Comparison of ENCODE assay signal across 8 cellular contexts in genomic region chr2:203683932-203684556, GRCh38. TPM values are rescaled to one million over a fixed set of nuclear protein-coding genes. Genes with fewer than 3 reads are reported as not detected.
DNase-seq lines count a peak whose midpoint lies in the region; ATAC-seq, FAIRE-seq and TF ChIP-seq lines count a peak whose summit lies in the region.

No MANE protein-coding gene starts in this region.

- H2BK12ac ChIP-seq in H1 (ENCODE audit: low read depth, low read length): no peak overlapping the region

- no peaks in the 10 kb centered on the region; the same call in 1 of the 2 replicates for H3K23me2 ChIP-seq in H1 (ENCODE audit: low read depth, low read length)

- no peak overlapping the region for H3K9ac ChIP-seq in H1 (replicated peaks in 1 of 4; ENCODE audit: extremely low read depth in 1 of 4, low read depth in 3 of 4, low read length in 3 of 4)

- H4K20me1 ChIP-seq in H1 (replicated peaks in 1 of 2; ENCODE audit: control insufficient read depth in 1 of 2, insufficient read depth in 2 of 2, low read length in 2 of 2): no peaks in the 10 kb centered on the region

- no peak for TF ChIP-seq RAD21 in H1 (IDR thresholded peaks at IDR 0.05 in 1 of 2, conservative IDR thresholded peaks at IDR 0.05 in 1 of 2; ENCODE audit: low read depth in 2 of 2, low read length in 2 of 2)

- no peak overlapping the region for H2BK20ac ChIP-seq in H1 (ENCODE audit: low read length)

- no peak overlapping the region for H2AK5ac ChIP-seq in H1 (ENCODE audit: low read depth, low read length)

- FAIRE-seq in HTR-8/SVneo (lab: Jason Lieb, UNC) (no peak), H1 (lab: Jason Lieb, UNC) (no peak)

- H4K91ac ChIP-seq in H1 (replicated peaks; ENCODE audit: insufficient read length, low read length): no peak overlapping the region

- H4K8ac ChIP-seq in H1 (ENCODE audit: extremely low read depth, insufficient read depth, low read length): no peak overlapping the region

- no peak overlapping the region for H3K4me2 ChIP-seq in H1 (ENCODE audit: insufficient read depth in 1 of 2, low read depth in 2 of 2, low read length in 2 of 2)

- TF ChIP-seq POLR2A in H1 (IDR thresholded peaks at IDR 0.05; ENCODE audit: control extremely low read depth in 1 of 2, low read depth in 2 of 2, low read length in 2 of 2) (no peak), testis (IDR thresholded peaks at IDR 0.05) (no peak)

- H3K36me3 ChIP-seq in H1 (ENCODE audit: control insufficient read depth in 2 of 4, insufficient read depth in 4 of 4, low read length in 3 of 4) (no peaks in the 10 kb centered on the region), testis (ENCODE audit: low read depth, missing control alignments) (no peaks in the 10 kb centered on the region)

- no peak overlapping the region for H3K14ac ChIP-seq in H1 (ENCODE audit: insufficient read length)

- H3K4me3 ChIP-seq in H1 (ENCODE audit: extremely low read depth in 1 of 4, insufficient read depth in 2 of 4, low read depth in 3 of 4, low read length in 4 of 4): no peak overlapping the region
- no peak overlapping the region for H3K4me3 ChIP-seq in skeletal muscle cell (ENCODE audit: low read depth, low read length)
- no peak overlapping the region for H3K4me3 ChIP-seq in testis

- CTCF ChIA-PET in H1 (lab: Charles Lee; ENCODE audit: partially characterized antibody): interaction anchor here (0.6 kb wide), 1 partner anchor 190 kb away, joined by 4 read pairs; no protein-coding TSS in a partner anchor

- H3K27ac ChIP-seq in H1 (ENCODE audit: low read depth, low read length): no peak overlapping the region
- peak overlapping the region in 1 of 2 donors; percentile 68 for H3K27ac ChIP-seq in testis

- H3K4me1 ChIP-seq in H1 (replicated peaks in 1 of 4; ENCODE audit: control insufficient read depth in 3 of 4, insufficient read depth in 4 of 4, low read length in 3 of 4) (no peaks in the 10 kb centered on the region), testis (peaks cover 15% of the 10 kb centered on the region)

- no peak overlapping the region for H2BK5ac ChIP-seq in H1 (ENCODE audit: low read depth, low read length)

- H3K27me3 ChIP-seq in H1 (replicated peaks in 1 of 4; ENCODE audit: control insufficient read depth in 3 of 4, extremely low read depth in 1 of 4, insufficient read depth in 3 of 4, low read length in 3 of 4) (no peaks in the 10 kb centered on the region), testis (no peaks in the 10 kb centered on the region)

- no peak for TF ChIP-seq EP300 in H1 (IDR thresholded peaks at IDR 0.05; ENCODE audit: borderline replicate concordance in 1 of 2, low read depth in 2 of 2, low read length in 2 of 2)

- TF ChIP-seq CTCF in GM13977 (IDR thresholded peaks at IDR 0.05; ENCODE audit: extremely low read depth, insufficient read depth, missing control alignments) (no peak), H1 (IDR thresholded peaks at IDR 0.05; ENCODE audit: control extremely low read depth in 1 of 3, insufficient read depth in 1 of 3, low read depth in 1 of 3, low read length in 3 of 3) (no peak), testis (IDR thresholded peaks at IDR 0.05) (no peak)

- H2AFZ ChIP-seq in H1 (ENCODE audit: low read length): peak overlapping the region; percentile 38; the same call in 1 of the 2 replicates

- H3K4ac ChIP-seq in H1 (replicated peaks; ENCODE audit: insufficient read length, low read depth, low read length): no peak overlapping the region

- intact Hi-C loops in testis (cut with DNase I; ENCODE audit: low total_unique reads): no loop called here

- no peak overlapping the region for H3K18ac ChIP-seq in H1 (ENCODE audit: extremely low read depth, low read length)

- H4K5ac ChIP-seq in H1 (ENCODE audit: insufficient read length, low read depth, low read length): no peak overlapping the region

- ATAC-seq in GM21528 (IDR thresholded peaks at IDR 0.05; ENCODE audit: low FRiP score, unreplicated experiment): peak; percentile 59

- no peaks in the 10 kb centered on the region for H3K79me2 ChIP-seq in H1 (ENCODE audit: control insufficient read depth in 1 of 2, insufficient read depth in 2 of 2, low read length in 2 of 2)

- H2BK15ac ChIP-seq in H1 (ENCODE audit: low read length): no peak overlapping the region

- DNase-seq in GM13977 (ENCODE audit: low spot score) (peak; percentile 59), HTR-8/SVneo (ENCODE audit: insufficient read length, low spot score) (peak; percentile 23), H1 (ENCODE audit: low read depth in 1 of 2, low spot score in 2 of 2) (no peak), skeletal muscle cell (ENCODE audit: low read depth) (peak; percentile 83), amygdala (lab: John Stamatoyannopoulos, UW) (no peak), hippocampal formation (lab: John Stamatoyannopoulos, UW) (no peak), testis (no peak)

- no peak overlapping the region for H3K23ac ChIP-seq in H1 (ENCODE audit: insufficient read length)

- WGBS in H1 (ENCODE audit: extremely low coverage in 1 of 2, insufficient coverage in 1 of 2, insufficient read length in 1 of 2, insufficient replicate concordance in 2 of 2, low coverage in 1 of 2, low lambda C conversion rate in 2 of 2, missing lambda C conversion rate in 1 of 2), 2 experiments: 80% methylated on average over 1 of the region's 1 CpG; no CpG with 5 or more reads in 1 of the 2 experiments
- WGBS in testis, 2 donors: 72 to 92% methylated on average over 1 of the region's 1 CpG

- H3K79me1 ChIP-seq in H1 (ENCODE audit: low read depth, low read length): no peaks in the 10 kb centered on the region

- POLR2A ChIA-PET in H1 (lab: Charles Lee; ENCODE audit: partially characterized antibody): no interaction called here

- H2BK120ac ChIP-seq in H1 (replicated peaks; ENCODE audit: low read depth, low read length): no peak overlapping the region

- in situ Hi-C loops in GM13977 (cut with MboI; ENCODE audit: low pct_unique_long_range_greater_than_20kb, low sequenced_read_pairs, unreplicated experiment): no loop called here

- H3K56ac ChIP-seq in H1 (replicated peaks; ENCODE audit: insufficient read length, low read depth, low read length): no peak overlapping the region

- H3K9me3 ChIP-seq in H1 (ENCODE audit: insufficient read depth in 2 of 2, low read depth in 1 of 2, low read length in 1 of 2) (no peaks in the 10 kb centered on the region), testis (no peaks in the 10 kb centered on the region)

TF ChIP-seq in H1, 55 proteins besides CTCF, POLR2A, EP300 and RAD21:
- TF ChIP-seq USF2 (IDR thresholded peaks at IDR 0.05; ENCODE audit: low read length) (no peak), NRF1 (IDR thresholded peaks at IDR 0.05; ENCODE audit: low read depth, low read length) (no peak), TAF7 (optimal IDR thresholded peaks at IDR 0.05; ENCODE audit: borderline replicate concordance, low read depth, low read length) (no peak), RNF2 (IDR thresholded peaks at IDR 0.05; ENCODE audit: borderline replicate concordance, low read depth, low read length, missing control alignments, poor library complexity, severe bottlenecking) (no peak), SAP30 (IDR thresholded peaks at IDR 0.05; ENCODE audit: insufficient read depth, insufficient replicate concordance, low read length) (no peak), GTF2F1 (IDR thresholded peaks at IDR 0.05; ENCODE audit: borderline replicate concordance, low read depth, low read length) (no peak), ATF3 (IDR thresholded peaks at IDR 0.05; ENCODE audit: insufficient read depth, low read depth, low read length) (no peak)

RNA-seq across cellular contexts. Expression of gene CD28, which starts 22.4 kb away (rescaled TPM):
- not detected in 2 replicates for total RNA-seq in H1 (2021; fragmentation: NEBNext Ultra II Directional; extraction: Animal tissue kit (Norgen Biotek cat#: 25700))
- not detected in 2 replicates for polyA plus RNA-seq in H1 (2011; rRNA removed)
- polyA plus RNA-seq in H1 (2011; cell fraction: cytosol; rRNA removed): not detected
- polyA plus RNA-seq in H1 (2011; cell fraction: nucleus; rRNA removed): not detected
- not detected in 4 replicates for polyA plus RNA-seq in H1 (2012, experiment 1 of 2)
- not detected for polyA plus RNA-seq in H1 (2012, experiment 2 of 2)
- polyA plus RNA-seq in H1 (2013, experiment 1 of 2): 0.06 TPM
- polyA plus RNA-seq in H1 (2013, experiment 2 of 2): not detected
- polyA minus RNA-seq in H1 (2011; rRNA and poly(A)+ RNA removed): not detected in 2 replicates
- polyA minus RNA-seq in H1 (2011; cell fraction: cytosol; rRNA and poly(A)+ RNA removed): not detected
- polyA minus RNA-seq in H1 (2011; cell fraction: nucleus; rRNA and poly(A)+ RNA removed): not detected
- under 1 TPM; 0.24 to 0.43 TPM for total RNA-seq in testis
- polyA plus RNA-seq in testis (ENCODE audit: insufficient read depth, low read depth, low replicate concordance): 0.91 TPM

Comparison
In these comparisons a context has a peak if more than half of its experiments do, and no peak if none do; other contexts are left out.
1. DNase-seq: peak in GM13977 (single experiment), HTR-8/SVneo (single experiment) and skeletal muscle cell (single experiment); none in H1 (0 of 2), amygdala (0 of 56), hippocampal formation (0 of 2) and testis (single experiment).